In the genomic region with DNA sequence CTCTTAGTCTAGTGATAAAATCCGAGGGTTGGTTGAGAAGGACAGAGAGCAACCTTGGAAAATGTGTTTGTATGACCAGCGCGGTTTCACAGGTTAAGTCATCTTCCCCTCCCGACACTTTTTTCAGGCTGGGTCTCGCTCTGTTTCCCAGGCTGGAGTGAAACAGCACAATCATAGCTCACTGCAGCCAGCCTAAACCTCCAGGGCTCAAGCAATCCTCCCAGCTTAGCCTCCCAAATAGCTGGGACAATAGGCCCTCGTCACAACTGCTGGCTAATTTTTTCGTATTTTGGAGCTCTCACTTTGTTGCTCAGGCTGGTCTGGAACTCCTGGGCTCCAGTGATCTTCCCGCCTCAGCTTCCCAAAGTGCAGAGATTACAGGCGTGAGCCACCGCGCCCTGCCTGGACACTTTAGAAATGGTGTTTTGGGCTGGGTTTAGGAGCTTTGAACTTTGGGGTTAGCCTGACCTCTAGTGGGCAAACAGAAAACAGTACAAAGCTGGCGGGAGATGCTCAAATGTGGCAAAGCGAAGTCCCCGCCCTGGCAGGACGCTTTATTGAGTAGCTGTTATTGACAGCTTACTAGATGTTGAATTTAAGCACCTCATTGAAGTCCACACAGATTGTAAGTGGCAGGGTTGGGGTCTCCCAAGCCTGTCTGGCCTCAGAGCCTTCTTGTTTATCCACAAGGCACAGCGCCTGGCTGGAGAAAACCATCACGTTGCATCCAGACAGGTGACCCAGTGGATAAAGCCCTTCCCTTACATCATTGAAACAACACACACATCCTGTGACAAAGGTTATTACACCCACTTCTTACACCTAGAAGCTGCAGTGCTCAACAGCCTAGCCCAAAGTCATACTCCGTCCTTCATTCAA, we compare ENCODE assay signal across 8 cellular contexts. TPM values are rescaled to one million over a fixed set of nuclear protein-coding genes. Genes with fewer than 3 reads are reported as not detected.
DNase-seq lines count a peak whose midpoint lies in the region; ATAC-seq and TF ChIP-seq lines count a peak whose summit lies in the region.

No MANE protein-coding gene starts in this region.

- no TSS peak for BruUV-seq in OCI-LY7 (replicated peaks; lab: Mats Ljungman, UMichigan)

- no peaks in the 10 kb centered on the region for H3K27me3 ChIP-seq in HL-60 (ENCODE audit: insufficient read depth, poor library complexity, severe bottlenecking)
- peaks cover 2% of the 10 kb centered on the region for H3K27me3 ChIP-seq in fibroblast of lung (ENCODE audit: control insufficient read depth, insufficient read depth, low read length)
- peaks cover 25% of the 10 kb centered on the region for H3K27me3 ChIP-seq in neural progenitor cell
- H3K27me3 ChIP-seq in testis = no peaks in the 10 kb centered on the region

- DNase-seq in GM03348 (ENCODE audit: low spot score) = peak; percentile 81
- peak; percentile 16 to 60 for DNase-seq in HL-60 (ENCODE audit: low read depth in 1 of 2, low spot score in 1 of 2)
- peak; percentile 70 for DNase-seq in OCI-LY7 (ENCODE audit: low spot score)
- DNase-seq in activated T-cell treated with anti-CD3 and anti-CD28 coated beads, Interleukin-2, amount 50 U/mL, for 1 hour = peak; percentile 48
- DNase-seq in fibroblast of lung (ENCODE audit: low read depth in 2 of 2) = peak; percentile 36 to 68
- DNase-seq in neural progenitor cell (ENCODE audit: low spot score) = peak; percentile 78
- peak; percentile 68 for DNase-seq in testis

- H3K4me3 ChIP-seq in HL-60 (replicated peaks; ENCODE audit: insufficient read depth, low read length) (no peak overlapping the region), OCI-LY7 (ENCODE audit: low read depth, low read length, poor library complexity, severe bottlenecking) (no peak overlapping the region), fibroblast of lung (replicated peaks in 1 of 4; ENCODE audit: control extremely low read depth in 1 of 4, insufficient read depth in 1 of 4, low read depth in 3 of 4, low read length in 4 of 4) (no peak overlapping the region), neural progenitor cell (no peak overlapping the region), testis (no peak overlapping the region)

- H3K27ac Mint-ChIP-seq in neural progenitor cell = no peak overlapping the region

- H3K9me3 Mint-ChIP-seq in neural progenitor cell = no peaks in the 10 kb centered on the region

- TF ChIP-seq POLR2A in testis (IDR thresholded peaks at IDR 0.05) = no peak

- H3F3A ChIP-seq in neural progenitor cell (ENCODE audit: low read depth) = no peaks in the 10 kb centered on the region

- 50 to 51% methylated on average over 18 of the region's 18 CpGs for WGBS in testis, 2 donors

- H3K9me2 ChIP-seq in OCI-LY7 (ENCODE audit: insufficient read depth, low read length) = no peaks in the 10 kb centered on the region

- H3K79me2 ChIP-seq in OCI-LY7 (ENCODE audit: insufficient read depth, low read depth, low read length) (no peaks in the 10 kb centered on the region), fibroblast of lung (ENCODE audit: control insufficient read depth, insufficient read depth, low read length) (no peaks in the 10 kb centered on the region), neural progenitor cell (ENCODE audit: low read depth) (no peaks in the 10 kb centered on the region)

- H3K36me3 Mint-ChIP-seq in neural progenitor cell = no peaks in the 10 kb centered on the region

- no peak overlapping the region for H3K4me2 ChIP-seq in OCI-LY7 (ENCODE audit: low read length)
- H3K4me2 ChIP-seq in fibroblast of lung (ENCODE audit: extremely low read depth, insufficient read depth, low read length) = no peak overlapping the region
- H3K4me2 ChIP-seq in neural progenitor cell = no peak overlapping the region

- H2AFZ ChIP-seq in OCI-LY7 (ENCODE audit: low read length) = peak overlapping the region; percentile 49; the same call in 1 of the 2 replicates
- peak overlapping the region; percentile 30 for H2AFZ ChIP-seq in fibroblast of lung (ENCODE audit: low read length)
- no peak overlapping the region for H2AFZ ChIP-seq in neural progenitor cell (replicated peaks)

- H3K36me3 ChIP-seq in OCI-LY7 (ENCODE audit: insufficient read depth, low read length) (no peaks in the 10 kb centered on the region), fibroblast of lung (ENCODE audit: control insufficient read depth, insufficient read depth, low read length) (no peaks in the 10 kb centered on the region), neural progenitor cell (no peaks in the 10 kb centered on the region), testis (ENCODE audit: low read depth, missing control alignments) (no peaks in the 10 kb centered on the region)

- intact Hi-C loops in OCI-LY7 (cut with micrococcal nuclease; ENCODE audit: unreplicated experiment) (loop anchor here (1.0 to 10.0 kb wide), 3 partner anchors 250 to 704 kb away; partner anchors contain the start of gene CACNG3), testis (cut with DNase I; ENCODE audit: low total_unique reads) (no loop called here)

- TF ChIP-seq CTCF in HL-60 (IDR thresholded peaks at IDR 0.05; ENCODE audit: insufficient read depth, low read length) (peak; percentile 55), OCI-LY7 (conservative IDR thresholded peaks at IDR 0.05; ENCODE audit: low read length) (peak; percentile 86), fibroblast of lung (conservative IDR thresholded peaks at IDR 0.05 in 1 of 2, IDR thresholded peaks at IDR 0.05 in 1 of 2; ENCODE audit: low read depth in 1 of 2, low read length in 2 of 2) (peak; percentile 75 to 76), neural progenitor cell (IDR thresholded peaks at IDR 0.05) (peak; percentile 82), testis (IDR thresholded peaks at IDR 0.05) (peak; percentile 33 to 68 (median 65))

- no peaks in the 10 kb centered on the region for H3K4me1 ChIP-seq in OCI-LY7 (ENCODE audit: insufficient read depth, low read length, poor library complexity, severe bottlenecking)
- no peaks in the 10 kb centered on the region for H3K4me1 ChIP-seq in fibroblast of lung (ENCODE audit: control insufficient read depth, extremely low read depth, insufficient read depth, low read length)
- no peaks in the 10 kb centered on the region for H3K4me1 ChIP-seq in neural progenitor cell
- no peaks in the 10 kb centered on the region for H3K4me1 ChIP-seq in testis

- CTCF ChIA-PET in OCI-LY7 (lab: Charles Lee; ENCODE audit: unreplicated experiment) = interaction anchor here (0.6 to 1.2 kb wide), 6 partner anchors 10 to 463 kb away, joined by 3 to 5 read pairs (median 3); no protein-coding TSS in a partner anchor

- H4K20me1 ChIP-seq in OCI-LY7 (ENCODE audit: insufficient read depth, low read length) = no peaks in the 10 kb centered on the region
- no peaks in the 10 kb centered on the region for H4K20me1 ChIP-seq in fibroblast of lung (ENCODE audit: control insufficient read depth, extremely low read depth, insufficient read depth, low read length)
- no peaks in the 10 kb centered on the region for H4K20me1 ChIP-seq in neural progenitor cell (ENCODE audit: low read depth)

- peaks cover 3% of the 10 kb centered on the region for H3K4me1 Mint-ChIP-seq in neural progenitor cell

- H3K4me3 Mint-ChIP-seq in neural progenitor cell = no peak overlapping the region

- H3K9me3 ChIP-seq in OCI-LY7 (ENCODE audit: low read length) (no peaks in the 10 kb centered on the region), fibroblast of lung (ENCODE audit: control insufficient read depth, insufficient read depth, low read depth, low read length) (no peaks in the 10 kb centered on the region), neural progenitor cell (ENCODE audit: low read depth) (no peaks in the 10 kb centered on the region), testis (no peaks in the 10 kb centered on the region)

- H3K27ac ChIP-seq in HL-60 (replicated peaks) (no peak overlapping the region), OCI-LY7 (ENCODE audit: low read depth, low read length, poor library complexity, severe bottlenecking) (no peak overlapping the region), fibroblast of lung (ENCODE audit: insufficient read depth, low read length) (no peak overlapping the region), neural progenitor cell (no peak overlapping the region), testis (no peak overlapping the region)

- H3K9ac ChIP-seq in fibroblast of lung (ENCODE audit: insufficient read depth, low read length) (no peak overlapping the region), neural progenitor cell (no peak overlapping the region)

- POLR2A ChIA-PET in OCI-LY7 (lab: Charles Lee) = no interaction called here

- peaks cover 15% of the 10 kb centered on the region for H3K27me3 Mint-ChIP-seq in neural progenitor cell (ENCODE audit: insufficient read depth, low read depth)

- no peak for ATAC-seq in GM21515 (IDR thresholded peaks at IDR 0.05; ENCODE audit: unreplicated experiment)

RNA-seq across cellular contexts. Expression of gene RBBP6, which starts 34.7 kb away (rescaled TPM):
- 32.6 and 41.2 TPM in 2 replicates for total RNA-seq in OCI-LY7 (2014; rRNA removed; shearing (Covaris generic))
- total RNA-seq in OCI-LY7 (2022) (83.0 and 95.0 TPM in 2 replicates), fibroblast of lung (16.4 and 16.8 TPM in 2 replicates), neural progenitor cell (ENCODE audit: low replicate concordance) (73.3 and 81.0 TPM in 2 replicates), testis (100 to 1,000 TPM; 112 to 126 TPM)
- polyA plus RNA-seq in fibroblast of lung (24.6 and 26.4 TPM in 2 replicates), testis (ENCODE audit: insufficient read depth, low read depth, low replicate concordance) (43.3 TPM)
- polyA plus RNA-seq in fibroblast of lung (2012) = 16.3 and 19.5 TPM in 2 replicates
- polyA minus RNA-seq in fibroblast of lung (ENCODE audit: low replicate concordance) = 5.9 and 6.6 TPM in 2 replicates
